In genomic region chr14:94313991-94314655, GRCh38 we compare ENCODE assay signal across 25 cellular contexts. TPM values are rescaled to one million over a fixed set of nuclear protein-coding genes. Genes with fewer than 3 reads are reported as not detected.
DNase-seq lines count a peak whose midpoint lies in the region; ATAC-seq, FAIRE-seq and TF ChIP-seq lines count a peak whose summit lies in the region.
"Had no signal": no experiment of that assay in that cellular context is flagged by ENCODE, and none has a peak within 500 bp of the region (broad histone marks: within the 10 kb centered on the region; RNA-seq: fewer than 3 reads in every experiment).

No MANE protein-coding gene starts in this region.

- H4K20me1 ChIP-seq in GM23248 (ENCODE audit: insufficient read depth) = no peaks in the 10 kb centered on the region
- H4K20me1 ChIP-seq in astrocyte (ENCODE audit: insufficient read depth, low read length) = no peaks in the 10 kb centered on the region
- H4K20me1 ChIP-seq in fibroblast of lung (ENCODE audit: control insufficient read depth, extremely low read depth, insufficient read depth, low read length) = no peaks in the 10 kb centered on the region
- no peaks in the 10 kb centered on the region for H4K20me1 ChIP-seq in osteoblast (ENCODE audit: insufficient read depth, low read length)

- H3K27ac Mint-ChIP-seq in astrocyte (ENCODE audit: unreplicated experiment) = no peak overlapping the region
- no peak overlapping the region for H3K27ac Mint-ChIP-seq in stimulated activated memory B cell treated with anti-CD40 and anti-IgM and Interleukin-4, amounts not matched to agents 10 μg/mL and 1 μg/mL and 100 μg/mL, for 72 hours
- no peak overlapping the region for H3K27ac Mint-ChIP-seq in nephron progenitor cell

- TF ChIP-seq CTCF in astrocyte (IDR thresholded peaks at IDR 0.05; ENCODE audit: insufficient read depth, low read depth, low read length) = no peak
- no peak for TF ChIP-seq CTCF in fibroblast of lung (conservative IDR thresholded peaks at IDR 0.05 in 1 of 2, IDR thresholded peaks at IDR 0.05 in 1 of 2; ENCODE audit: low read depth in 1 of 2, low read length in 2 of 2)
- no peak for TF ChIP-seq CTCF in osteoblast (IDR thresholded peaks at IDR 0.05; ENCODE audit: extremely low read depth, low read depth, low read length)
- no peak for TF ChIP-seq CTCF in nephron progenitor cell (IDR thresholded peaks at IDR 0.05)

- H3K4me1 ChIP-seq in GM23248 (ENCODE audit: insufficient read depth) (no peaks in the 10 kb centered on the region), astrocyte (ENCODE audit: insufficient read depth, low read length) (no peaks in the 10 kb centered on the region), fibroblast of lung (ENCODE audit: control insufficient read depth, extremely low read depth, insufficient read depth, low read length) (no peaks in the 10 kb centered on the region), osteoblast (ENCODE audit: insufficient read depth, low read length) (no peaks in the 10 kb centered on the region)
- H3K4me1 ChIP-seq: left lung had no signal

- H3K27ac ChIP-seq in GM23248 (no peak overlapping the region), astrocyte (ENCODE audit: low read depth, low read length) (no peak overlapping the region), fibroblast of lung (ENCODE audit: insufficient read depth, low read length) (no peak overlapping the region), osteoblast (ENCODE audit: low read depth, low read length) (no peak overlapping the region)
- H3K27ac ChIP-seq: coronary artery, left lung had no signal

- H3K27me3 ChIP-seq in GM23248 (replicated peaks; ENCODE audit: insufficient read depth) (no peaks in the 10 kb centered on the region), astrocyte (ENCODE audit: insufficient read depth, low read length) (no peaks in the 10 kb centered on the region), fibroblast of lung (ENCODE audit: control insufficient read depth, insufficient read depth, low read length) (no peaks in the 10 kb centered on the region), osteoblast (ENCODE audit: insufficient read depth, low read length) (no peaks in the 10 kb centered on the region)
- H3K27me3 ChIP-seq: left lung had no signal

- H2AFZ ChIP-seq in GM23248 (no peak overlapping the region), astrocyte (ENCODE audit: low read depth, low read length) (no peak overlapping the region), fibroblast of lung (ENCODE audit: low read length) (no peak overlapping the region), osteoblast (ENCODE audit: low read length) (no peak overlapping the region)

- H3K4me3 Mint-ChIP-seq in astrocyte (ENCODE audit: unreplicated experiment) (no peak overlapping the region), nephron progenitor cell (no peak overlapping the region)
- H3K4me3 Mint-ChIP-seq in stimulated activated memory B cell treated with anti-CD40 and anti-IgM and Interleukin-4, amounts not matched to agents 10 μg/mL and 1 μg/mL and 100 μg/mL, for 72 hours = no peak overlapping the region

- H3K36me3 Mint-ChIP-seq in astrocyte (ENCODE audit: low read depth, unreplicated experiment) = no peaks in the 10 kb centered on the region
- no peaks in the 10 kb centered on the region for H3K36me3 Mint-ChIP-seq in stimulated activated memory B cell treated with anti-CD40 and anti-IgM and Interleukin-4, amounts not matched to agents 10 μg/mL and 1 μg/mL and 100 μg/mL, for 72 hours
- H3K36me3 Mint-ChIP-seq in nephron progenitor cell (ENCODE audit: low read depth) = no peaks in the 10 kb centered on the region

- no peak overlapping the region for H3K4me3 ChIP-seq in GM23248
- no peak overlapping the region for H3K4me3 ChIP-seq in astrocyte (ENCODE audit: insufficient read depth, low read depth, low read length)
- H3K4me3 ChIP-seq in fibroblast of lung (replicated peaks in 1 of 4; ENCODE audit: control extremely low read depth in 1 of 4, insufficient read depth in 1 of 4, low read depth in 3 of 4, low read length in 4 of 4) = no peak overlapping the region
- H3K4me3 ChIP-seq in osteoblast (ENCODE audit: insufficient read depth, low read length) = no peak overlapping the region
- H3K4me3 ChIP-seq: coronary artery, left lung had no signal

- no peak for FAIRE-seq in astrocyte (lab: Jason Lieb, UNC)

- peaks cover 2% of the 10 kb centered on the region for H3K9me3 Mint-ChIP-seq in astrocyte (ENCODE audit: unreplicated experiment)
- peaks cover 13% of the 10 kb centered on the region for H3K9me3 Mint-ChIP-seq in stimulated activated memory B cell treated with anti-CD40 and anti-IgM and Interleukin-4, amounts not matched to agents 10 μg/mL and 1 μg/mL and 100 μg/mL, for 72 hours
- peaks cover 8% of the 10 kb centered on the region for H3K9me3 Mint-ChIP-seq in nephron progenitor cell

- H3K36me3 ChIP-seq in GM23248 (ENCODE audit: low read depth) (no peaks in the 10 kb centered on the region), astrocyte (ENCODE audit: insufficient read depth, low read length) (no peaks in the 10 kb centered on the region), fibroblast of lung (ENCODE audit: control insufficient read depth, insufficient read depth, low read length) (no peaks in the 10 kb centered on the region), osteoblast (ENCODE audit: insufficient read depth, low read length) (no peaks in the 10 kb centered on the region)
- H3K36me3 ChIP-seq: left lung had no signal

- H3K9ac ChIP-seq in GM23248 (no peak overlapping the region), astrocyte (ENCODE audit: low read length) (no peak overlapping the region), fibroblast of lung (ENCODE audit: insufficient read depth, low read length) (no peak overlapping the region)

- H3K79me2 ChIP-seq in GM23248 (ENCODE audit: insufficient read depth) = no peaks in the 10 kb centered on the region
- H3K79me2 ChIP-seq in astrocyte (ENCODE audit: insufficient read depth, low read length) = no peaks in the 10 kb centered on the region
- H3K79me2 ChIP-seq in fibroblast of lung (ENCODE audit: control insufficient read depth, insufficient read depth, low read length) = no peaks in the 10 kb centered on the region
- H3K79me2 ChIP-seq in osteoblast (ENCODE audit: insufficient read depth, low read length) = no peaks in the 10 kb centered on the region

- H3K9me3 ChIP-seq in GM23248 (ENCODE audit: low read depth) (no peaks in the 10 kb centered on the region), astrocyte (ENCODE audit: insufficient read depth, low read depth, low read length) (no peaks in the 10 kb centered on the region), fibroblast of lung (ENCODE audit: control insufficient read depth, insufficient read depth, low read depth, low read length) (no peaks in the 10 kb centered on the region), osteoblast (ENCODE audit: low read depth, low read length) (no peaks in the 10 kb centered on the region)
- H3K9me3 ChIP-seq: left lung had no signal

- peak; percentile 67 for DNase-seq in GM23248
- peak; percentile 56 for DNase-seq in astrocyte (ENCODE audit: low read depth)
- DNase-seq in fibroblast of lung (ENCODE audit: low read depth in 2 of 2) = peak; percentile 11 to 68
- peak; percentile 81 for DNase-seq in osteoblast (ENCODE audit: insufficient read length, low spot score, missing footprints)
- DNase-seq in NCI-H2081 (lab: John Stamatoyannopoulos, UW) = no peak
- no peak for DNase-seq in NCI-H128 (lab: John Stamatoyannopoulos, UW; ENCODE audit: unreplicated experiment)
- DNase-seq in nephron progenitor cell = no peak
- DNase-seq: activated naive CD4-positive, alpha-beta T cell; activated T-cell treated with anti-CD3 and anti-CD28 coated beads for 4 hours; anterior cingulate cortex; glutamatergic neuron; KG1; left lung; NCI-H1092; NCI-H2029 treated with DMSO at 0.1 percent for 48 hours; NCI-H446 treated with DMSO at 0.1 percent for 48 hours; NK-92 treated with Interleukin-12 subunit alpha and Interleukin-12 subunit beta, amount 100 ng/mL, for 24 hours; nucleus accumbens; RPMI8226; stimulated activated naive CD8-positive, alpha-beta T cell treated with anti-CD3 and anti-CD28 coated beads, Interleukin-15, Interleukin-2, amounts not matched to agents 100 U/mL and 50 U/mL, for 24 hours; trophoblast cell had no signal

- no peaks in the 10 kb centered on the region for H3K9me2 ChIP-seq in GM23248 (ENCODE audit: insufficient read depth)

- peaks cover 7% of the 10 kb centered on the region for H3K27me3 Mint-ChIP-seq in astrocyte (ENCODE audit: low read depth, unreplicated experiment)
- H3K27me3 Mint-ChIP-seq in stimulated activated memory B cell treated with anti-CD40 and anti-IgM and Interleukin-4, amounts not matched to agents 10 μg/mL and 1 μg/mL and 100 μg/mL, for 72 hours = peaks cover 1% of the 10 kb centered on the region
- no peaks in the 10 kb centered on the region for H3K27me3 Mint-ChIP-seq in nephron progenitor cell (ENCODE audit: low read depth, poor library complexity)

- H3K4me1 Mint-ChIP-seq in astrocyte (ENCODE audit: low read depth, unreplicated experiment) (no peaks in the 10 kb centered on the region), nephron progenitor cell (peaks cover 5% of the 10 kb centered on the region)
- H3K4me1 Mint-ChIP-seq in stimulated activated memory B cell treated with anti-CD40 and anti-IgM and Interleukin-4, amounts not matched to agents 10 μg/mL and 1 μg/mL and 100 μg/mL, for 72 hours = no peaks in the 10 kb centered on the region

- in situ Hi-C loops in GM23248 (cut with MboI) = no loop called here

- ATAC-seq in stimulated activated memory B cell treated with anti-CD40 and anti-IgM and Interleukin-4, amounts not matched to agents 10 μg/mL and 1 μg/mL and 100 μg/mL, for 72 hours = no peak
- ATAC-seq: HCT116; left lung; sciatic nerve; stimulated activated naive CD8-positive, alpha-beta T cell treated with anti-CD3 and anti-CD28 coated beads, Interleukin-15, Interleukin-2, amounts not matched to agents 100 U/mL and 50 U/mL, for 24 hours had no signal

- H3K4me2 ChIP-seq in GM23248 (ENCODE audit: unreplicated experiment) (no peak overlapping the region), astrocyte (ENCODE audit: low read length) (no peak overlapping the region), fibroblast of lung (ENCODE audit: extremely low read depth, insufficient read depth, low read length) (no peak overlapping the region), osteoblast (ENCODE audit: insufficient read depth, low read length) (no peak overlapping the region)

- 68 to 72% methylated on average over 8 of the region's 8 CpGs for WGBS in GM23248 (ENCODE audit: low coverage in 1 of 2, low lambda C conversion rate in 2 of 2, missing lambda C conversion rate in 2 of 2), 2 experiments

- H3F3A ChIP-seq in GM23248 (ENCODE audit: insufficient read depth) = no peaks in the 10 kb centered on the region

RNA-seq across cellular contexts. Expression of gene SERPINA6, which starts 9.0 kb away (rescaled TPM):
- not detected in 2 replicates for total RNA-seq in GM23248 (2014; rRNA removed; shearing (Covaris generic))
- polyA plus RNA-seq in GM23248 (2016; fragmentation: Nextera tagmentation; extraction: Ambion mirVana) (not detected in 2 replicates), fibroblast of lung (not detected in 2 replicates)
- total RNA-seq in astrocyte (not detected in 2 replicates), fibroblast of lung (not detected in 2 replicates), osteoblast (not detected in 2 replicates)
- polyA plus RNA-seq in fibroblast of lung (2012) = not detected in 2 replicates
- polyA minus RNA-seq in fibroblast of lung (ENCODE audit: low replicate concordance) = not detected in 2 replicates
- total RNA-seq: left lung, sciatic nerve had no signal

RNA-seq across cellular contexts. Expression of gene SERPINA10, which starts 21.1 kb away (rescaled TPM):
- total RNA-seq in GM23248 (2014; rRNA removed; shearing (Covaris generic)) = not detected in 2 replicates
- polyA plus RNA-seq in GM23248 (2016; fragmentation: Nextera tagmentation; extraction: Ambion mirVana) (not detected in 2 replicates), fibroblast of lung (not detected in 2 replicates)
- total RNA-seq in astrocyte (not detected in 2 replicates), fibroblast of lung (not detected in 2 replicates), osteoblast (not detected in 2 replicates)
- not detected in 2 replicates for polyA plus RNA-seq in fibroblast of lung (2012)
- not detected in 2 replicates for polyA minus RNA-seq in fibroblast of lung (ENCODE audit: low replicate concordance)
- total RNA-seq: left lung, sciatic nerve had no signal

RNA-seq across cellular contexts. Expression of gene SERPINA2, which starts 52.4 kb away (rescaled TPM):
- not detected in 2 replicates for total RNA-seq in GM23248 (2014; rRNA removed; shearing (Covaris generic))
- polyA plus RNA-seq in GM23248 (2016; fragmentation: Nextera tagmentation; extraction: Ambion mirVana) = not detected in 2 replicates
- not detected in 2 replicates for total RNA-seq in astrocyte
- not detected in 2 replicates for total RNA-seq in fibroblast of lung
- not detected in 2 replicates for polyA plus RNA-seq in fibroblast of lung
- not detected in 2 replicates for polyA plus RNA-seq in fibroblast of lung (2012)
- polyA minus RNA-seq in fibroblast of lung (ENCODE audit: low replicate concordance) = not detected in 2 replicates
- total RNA-seq in osteoblast = not detected in 2 replicates
- total RNA-seq: left lung, sciatic nerve had no signal

Comparison
In these comparisons a context has a peak if more than half of its experiments do, and no peak if none do; other contexts are left out.
1. DNase-seq: peak in GM23248 (single experiment), astrocyte (single experiment), fibroblast of lung (2 of 2) and osteoblast (single experiment); none in NCI-H2081 (0 of 2), NCI-H128 (single experiment) and nephron progenitor cell (single experiment).